ENCODE assay signal across 19 cellular contexts in the genomic region with DNA sequence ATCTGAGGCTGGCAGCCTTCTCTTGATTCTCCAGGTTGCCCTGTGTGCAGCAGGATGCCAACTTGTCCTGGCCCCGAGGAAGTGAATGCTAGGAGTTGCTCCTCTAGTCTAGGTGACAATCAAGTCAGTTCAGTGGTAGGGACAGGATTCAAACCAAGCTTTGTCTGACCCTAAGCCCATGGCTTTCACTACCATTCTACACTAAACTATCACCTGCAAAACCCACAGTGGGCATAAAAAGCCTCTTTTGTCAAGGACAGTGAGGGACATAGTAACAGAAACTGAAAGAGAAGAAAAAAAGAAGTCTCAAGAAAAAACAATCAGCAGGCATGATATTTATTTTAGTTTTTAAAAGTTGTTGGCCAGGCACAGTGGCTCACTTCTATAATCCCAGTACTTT. TPM values are rescaled to one million over a fixed set of nuclear protein-coding genes. Genes with fewer than 3 reads are reported as not detected.
DNase-seq lines count a peak whose midpoint lies in the region; ATAC-seq and TF ChIP-seq lines count a peak whose summit lies in the region.
"Had no signal": no experiment of that assay in that cellular context is flagged by ENCODE, and none has a peak within 500 bp of the region (broad histone marks: within the 10 kb centered on the region; RNA-seq: fewer than 3 reads in every experiment).

No MANE protein-coding gene starts in this region.

- intact Hi-C loops in esophagus muscularis mucosa (cut with DNase I) = no loop called here
- intact Hi-C loops in stomach (cut with DNase I; ENCODE audit: low total_unique reads) = no loop called here

- H3K27ac ChIP-seq in esophagus muscularis mucosa (replicated peaks in 1 of 4) = peak overlapping the region; percentile 7 to 59 (median 47)
- peak overlapping the region in 3 of 5 donors; percentile 7 to 28 (median 25) for H3K27ac ChIP-seq in stomach
- H3K27ac ChIP-seq: C4-2B, GM23248, ovary had no signal

- H3K9me3 ChIP-seq in esophagus muscularis mucosa = no peaks in the 10 kb centered on the region
- no peaks in the 10 kb centered on the region for H3K9me3 ChIP-seq in stomach
- H3K9me3 ChIP-seq: ovary had no signal

- DNase-seq in esophagus muscularis mucosa (ENCODE audit: extremely low spot score) (no peak), stomach (no peak), NK-92 (lab: John Stamatoyannopoulos, UW; ENCODE audit: unreplicated experiment) (no peak), GM20000 (ENCODE audit: low spot score) (no peak), T-helper 1 cell (no peak)
- no peak for DNase-seq in stimulated activated CD4-positive, alpha-beta T cell treated with anti-CD3 and anti-CD28 coated beads, Interleukin-15, amount 100 ng/mL, for 24 hours
- DNase-seq: DMS79; NCI-H1436; NCI-H446 treated with DMSO at 0.1 percent for 48 hours; ovary; stimulated activated CD4-positive, alpha-beta T cell treated with anti-CD3 and anti-CD28 coated beads, Interleukin-12 subunit alpha, Interleukin-12 subunit beta, amount 100 ng/mL, for 4 hours had no signal

- WGBS in esophagus muscularis mucosa = no CpG with 5 or more reads among the region's 1 CpG
- WGBS in stomach, 5 donors = 27 to 68% (median 40%) methylated on average over 1 of the region's 1 CpG

- TF ChIP-seq CTCF in esophagus muscularis mucosa (IDR thresholded peaks at IDR 0.05) (no peak), stomach (IDR thresholded peaks at IDR 0.05) (no peak), GM20000 (IDR thresholded peaks at IDR 0.05; ENCODE audit: extremely low read depth, missing control alignments) (no peak)

- H3K4me1 ChIP-seq in esophagus muscularis mucosa (peaks cover 6 to 89% (median 78%) of the 10 kb centered on the region in 4 donors), stomach (peaks cover 15 to 58% (median 32%) of the 10 kb centered on the region in 4 donors)

- TF ChIP-seq POLR2A in esophagus muscularis mucosa (IDR thresholded peaks at IDR 0.05; ENCODE audit: low read depth) = no peak
- TF ChIP-seq POLR2A in stomach (IDR thresholded peaks at IDR 0.05) = no peak

- H3K36me3 ChIP-seq in esophagus muscularis mucosa = no peaks in the 10 kb centered on the region
- H3K36me3 ChIP-seq in stomach = no peaks in the 10 kb centered on the region
- H3K36me3 ChIP-seq: ovary had no signal

- ATAC-seq in GM19351 (IDR thresholded peaks at IDR 0.05; ENCODE audit: unreplicated experiment) (peak; percentile 37), HG03135 (IDR thresholded peaks at IDR 0.05; ENCODE audit: unreplicated experiment) (peak; percentile 14)
- ATAC-seq: K562, SK-N-SH treated with all-trans-retinoic acid at 6 μM for 48 hours had no signal

- TF ChIP-seq EP300 in esophagus muscularis mucosa (IDR thresholded peaks at IDR 0.05) (no peak), stomach (IDR thresholded peaks at IDR 0.05) (no peak)

- H3K27me3 ChIP-seq in esophagus muscularis mucosa = no peaks in the 10 kb centered on the region
- no peaks in the 10 kb centered on the region for H3K27me3 ChIP-seq in stomach
- H3K27me3 ChIP-seq: ovary had no signal

- H3K4me3 ChIP-seq in esophagus muscularis mucosa (no peak overlapping the region), stomach (no peak overlapping the region)
- H3K4me3 ChIP-seq: coronary artery, GM23248, K562, ovary had no signal

RNA-seq across cellular contexts. Expression of a gene that starts 33.5 kb away (rescaled TPM):
- total RNA-seq in esophagus muscularis mucosa (100 to 1,000 TPM; 146 to 300 (median 265) TPM), stomach (100 to 1,000 TPM in 2 of 5 donors, 10 to 100 TPM in 3; 41.4 to 155 (median 76.9) TPM)
- 10 to 100 TPM in 1 of 3 donors, 1 to 10 TPM in 1, under 1 TPM in 1; 0.92 to 26.0 (median 2.8) TPM for polyA plus RNA-seq in stomach
- total RNA-seq: OCI-LY7 had no signal
